Comparison of ENCODE assay signal across 10 cellular contexts in the genomic region with DNA sequence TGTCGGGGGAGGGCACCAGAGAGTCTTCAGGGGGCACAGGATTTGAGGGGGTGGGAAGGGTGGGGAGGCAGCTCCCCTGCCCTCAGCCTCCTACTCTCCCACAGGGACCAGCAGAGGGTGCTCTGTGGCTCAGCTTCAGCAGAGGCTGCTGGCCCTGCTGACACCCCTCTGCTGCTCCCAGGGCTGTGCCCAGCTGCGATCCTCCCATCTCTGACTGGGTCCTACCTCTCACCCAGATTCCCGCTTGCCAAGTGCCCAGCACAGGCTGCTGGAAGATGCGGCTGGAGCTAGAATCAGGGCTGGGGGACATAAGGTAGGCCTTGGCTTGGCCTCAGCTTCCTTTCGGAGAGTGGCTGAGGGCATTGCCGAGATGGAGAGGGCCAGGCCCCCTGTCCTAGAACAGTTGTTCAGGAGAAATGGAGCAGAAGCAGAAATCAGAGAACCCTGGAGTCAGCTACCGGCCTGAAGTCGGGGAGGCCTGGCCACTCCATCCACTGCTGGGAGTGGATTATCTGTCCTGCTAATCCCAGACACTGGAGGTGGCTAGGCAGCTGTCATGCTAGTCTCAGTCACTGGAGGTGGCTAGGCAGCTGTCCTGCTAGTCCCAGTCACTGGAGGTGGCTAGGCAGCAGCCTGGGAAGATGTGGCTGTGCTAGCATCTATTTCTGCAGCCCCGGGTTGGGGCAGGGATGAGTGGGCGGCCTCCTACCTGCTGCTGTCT. TPM values are rescaled to one million over a fixed set of nuclear protein-coding genes. Genes with fewer than 3 reads are reported as not detected.
DNase-seq lines count a peak whose midpoint lies in the region; ATAC-seq and TF ChIP-seq lines count a peak whose summit lies in the region.
"Had no signal": no experiment of that assay in that cellular context is flagged by ENCODE, and none has a peak within 500 bp of the region (broad histone marks: within the 10 kb centered on the region; RNA-seq: fewer than 3 reads in every experiment).

No MANE protein-coding gene starts in this region.

- H3K36me3 Mint-ChIP-seq in type B pancreatic cell = no peaks in the 10 kb centered on the region
- H3K36me3 Mint-ChIP-seq in activated T-helper 2 cell treated with anti-CD3 and anti-CD28 coated beads, Interferon-gamma antibody, Interleukin-2, Interleukin-4, amounts not matched to agents 10 μg/mL and 5 μg/mL and 100 μg/mL, durations not matched to agents 14 hours and 24 hours and 36 hours (ENCODE audit: low read depth) = no peaks in the 10 kb centered on the region

- TF ChIP-seq CTCF in type B pancreatic cell (conservative IDR thresholded peaks at IDR 0.05) = no peak

- peak overlapping the region; percentile 8 for H3K27ac ChIP-seq in caudate nucleus (ENCODE audit: low read depth, low read length)

- H3K4me3 Mint-ChIP-seq in type B pancreatic cell = no peak overlapping the region
- H3K4me3 Mint-ChIP-seq in activated T-helper 2 cell treated with anti-CD3 and anti-CD28 coated beads, Interferon-gamma antibody, Interleukin-2, Interleukin-4, amounts not matched to agents 10 μg/mL and 5 μg/mL and 100 μg/mL, durations not matched to agents 14 hours and 24 hours and 36 hours (ENCODE audit: low read depth) = no peak overlapping the region

- intact Hi-C loops in posterior vena cava (cut with DNase I) = no loop called here
- intact Hi-C loops in activated T-helper 2 cell treated with anti-CD3 and anti-CD28 coated beads, Interferon-gamma antibody, Interleukin-2, Interleukin-4, amounts not matched to agents 10 μg/mL and 5 μg/mL and 100 μg/mL, durations not matched to agents 14 hours and 24 hours and 36 hours (cut with micrococcal nuclease) = no loop called here

- peaks cover 32% of the 10 kb centered on the region for H3K27me3 Mint-ChIP-seq in type B pancreatic cell
- H3K27me3 Mint-ChIP-seq in activated T-helper 2 cell treated with anti-CD3 and anti-CD28 coated beads, Interferon-gamma antibody, Interleukin-2, Interleukin-4, amounts not matched to agents 10 μg/mL and 5 μg/mL and 100 μg/mL, durations not matched to agents 14 hours and 24 hours and 36 hours (ENCODE audit: low read depth) = peaks cover 1% of the 10 kb centered on the region

- no peak for ATAC-seq in GM21786 (IDR thresholded peaks at IDR 0.05; ENCODE audit: unreplicated experiment)

- no peak overlapping the region for H3K27ac Mint-ChIP-seq in type B pancreatic cell
- H3K27ac Mint-ChIP-seq in activated T-helper 2 cell treated with anti-CD3 and anti-CD28 coated beads, Interferon-gamma antibody, Interleukin-2, Interleukin-4, amounts not matched to agents 10 μg/mL and 5 μg/mL and 100 μg/mL, durations not matched to agents 14 hours and 24 hours and 36 hours = no peak overlapping the region

- H3K9me3 Mint-ChIP-seq in type B pancreatic cell = no peaks in the 10 kb centered on the region
- peaks cover 4% of the 10 kb centered on the region for H3K9me3 Mint-ChIP-seq in activated T-helper 2 cell treated with anti-CD3 and anti-CD28 coated beads, Interferon-gamma antibody, Interleukin-2, Interleukin-4, amounts not matched to agents 10 μg/mL and 5 μg/mL and 100 μg/mL, durations not matched to agents 14 hours and 24 hours and 36 hours
- H3K9me3 Mint-ChIP-seq: neural crest cell had no signal

- no peaks in the 10 kb centered on the region for H3K4me1 Mint-ChIP-seq in type B pancreatic cell (ENCODE audit: unreplicated experiment)
- peaks cover 5% of the 10 kb centered on the region for H3K4me1 Mint-ChIP-seq in activated T-helper 2 cell treated with anti-CD3 and anti-CD28 coated beads, Interferon-gamma antibody, Interleukin-2, Interleukin-4, amounts not matched to agents 10 μg/mL and 5 μg/mL and 100 μg/mL, durations not matched to agents 14 hours and 24 hours and 36 hours (ENCODE audit: low read depth)

- peak; percentile 19 for DNase-seq in activated CD4-positive, alpha-beta T cell treated with anti-CD3 and anti-CD28 coated beads for 48 hours
- no peak for DNase-seq in activated CD4-positive, alpha-beta T cell treated with anti-CD3 and anti-CD28 coated beads, Interleukin-2, amount 50 U/mL, for 1 hour
- DNase-seq in NCI-H524 (lab: John Stamatoyannopoulos, UW) (peak; percentile 57 to 89), caudate nucleus (lab: John Stamatoyannopoulos, UW) (no peak), posterior vena cava (ENCODE audit: low spot score) (peak; percentile 55), type B pancreatic cell (ENCODE audit: extremely low spot score, unreplicated experiment) (no peak)
- DNase-seq in activated T-helper 2 cell treated with anti-CD3 and anti-CD28 coated beads, Interferon-gamma antibody, Interleukin-2, Interleukin-4, amounts not matched to agents 10 μg/mL and 5 μg/mL and 100 μg/mL, durations not matched to agents 14 hours and 24 hours and 36 hours (ENCODE audit: low spot score) = no peak
- DNase-seq: NCI-H1048 had no signal

RNA-seq across cellular contexts. Expression of a gene that starts 3.9 kb away (rescaled TPM):
- total RNA-seq in posterior vena cava = under 1 TPM; 0.14 to 0.24 TPM
- total RNA-seq in type B pancreatic cell (ENCODE audit: low replicate concordance) = 0.29 and 0.58 TPM in 2 replicates
- 0.23 and 0.27 TPM in 2 replicates for total RNA-seq in activated T-helper 2 cell treated with anti-CD3 and anti-CD28 coated beads, Interferon-gamma antibody, Interleukin-2, Interleukin-4, amounts not matched to agents 10 μg/mL and 5 μg/mL and 100 μg/mL, durations not matched to agents 14 hours and 24 hours and 36 hours

RNA-seq across cellular contexts. Expression of a gene that starts 39.7 kb away (rescaled TPM):
- 10 to 100 TPM; 17.8 to 24.8 TPM for total RNA-seq in posterior vena cava
- total RNA-seq in type B pancreatic cell (ENCODE audit: low replicate concordance) = 43.8 and 50.0 TPM in 2 replicates
- 43.1 TPM in 2 replicates for total RNA-seq in activated T-helper 2 cell treated with anti-CD3 and anti-CD28 coated beads, Interferon-gamma antibody, Interleukin-2, Interleukin-4, amounts not matched to agents 10 μg/mL and 5 μg/mL and 100 μg/mL, durations not matched to agents 14 hours and 24 hours and 36 hours

Comparison
In these comparisons a context has a peak if more than half of its experiments do, and no peak if none do; other contexts are left out.
1. DNase-seq: peak in activated CD4-positive, alpha-beta T cell treated with anti-CD3 and anti-CD28 coated beads for 48 hours (single experiment), NCI-H524 (2 of 2) and posterior vena cava (single experiment); none in activated CD4-positive, alpha-beta T cell treated with anti-CD3 and anti-CD28 coated beads, Interleukin-2, amount 50 U/mL, for 1 hour (single experiment), caudate nucleus (0 of 61), type B pancreatic cell (single experiment) and activated T-helper 2 cell treated with anti-CD3 and anti-CD28 coated beads, Interferon-gamma antibody, Interleukin-2, Interleukin-4, amounts not matched to agents 10 μg/mL and 5 μg/mL and 100 μg/mL, durations not matched to agents 14 hours and 24 hours and 36 hours (single experiment).